Comparison of ENCODE assay signal across 8 cellular contexts in the genomic region with DNA sequence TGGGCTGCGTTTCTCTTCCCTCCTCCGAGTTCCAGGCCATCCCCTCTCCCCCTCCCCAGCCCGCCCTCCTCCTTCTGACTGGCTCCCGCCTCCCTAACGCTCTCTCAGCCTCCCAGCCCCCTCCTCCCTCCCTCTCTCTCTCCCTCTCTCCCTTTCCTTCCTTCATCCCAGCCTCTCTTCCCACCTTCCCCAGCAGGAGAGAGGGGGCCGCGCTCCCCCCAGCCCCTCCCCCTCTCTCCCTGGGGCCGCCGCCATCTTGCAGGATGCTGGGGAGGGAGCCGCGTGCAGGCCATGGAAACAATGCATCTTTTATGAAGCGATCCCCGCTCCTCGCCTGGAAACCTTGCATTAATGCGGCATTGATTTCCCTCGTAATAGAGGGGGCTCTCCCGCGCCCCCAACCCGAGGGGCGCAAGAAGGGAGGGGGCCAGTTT. TPM values are rescaled to one million over a fixed set of nuclear protein-coding genes. Genes with fewer than 3 reads are reported as not detected.
A peak's percentile ranks its signal among the peaks of the same experiment; 100 is the strongest.
DNase-seq lines count a peak whose midpoint lies in the region; ATAC-seq lines count a peak whose summit lies in the region.

No MANE protein-coding gene starts in this region.

- H3K9ac ChIP-seq in BLaER1, result peak overlapping the region; percentile 76

- peak overlapping the region; percentile 70 for H3K4me3 Mint-ChIP-seq in stimulated activated memory B cell treated with anti-CD40 and anti-IgM and Interleukin-4, amounts not matched to agents 10 μg/mL and 1 μg/mL and 100 μg/mL, for 72 hours

- peak overlapping the region; percentile 64 for H3K4me3 ChIP-seq in BLaER1
- peak overlapping the region; percentile 69 for H3K4me3 ChIP-seq in effector memory CD4-positive, alpha-beta T cell (ENCODE audit: insufficient read depth, low read depth, low read length, poor library complexity, severe bottlenecking)
- peak overlapping the region; percentile 25 for H3K4me3 ChIP-seq in mononuclear cell (ENCODE audit: low read length)

- peak overlapping the region; percentile 87 for H3K27ac ChIP-seq in BLaER1
- peak overlapping the region; percentile 18 for H3K27ac ChIP-seq in effector memory CD4-positive, alpha-beta T cell (ENCODE audit: insufficient read depth, low read length, poor library complexity, severe bottlenecking)

- no peaks in the 10 kb centered on the region for H4K20me1 ChIP-seq in BLaER1

- H3K27me3 ChIP-seq in BLaER1, result no peaks in the 10 kb centered on the region
- H3K27me3 ChIP-seq in effector memory CD4-positive, alpha-beta T cell (replicated peaks; ENCODE audit: control insufficient read depth, insufficient read depth, low read length, poor library complexity, severe bottlenecking), result no peaks in the 10 kb centered on the region
- no peaks in the 10 kb centered on the region for H3K27me3 ChIP-seq in mononuclear cell (ENCODE audit: insufficient read depth, low read length)

- peak overlapping the region; percentile 91 for H3K4me2 ChIP-seq in BLaER1

- H3K9me3 ChIP-seq in BLaER1, result no peaks in the 10 kb centered on the region
- H3K9me3 ChIP-seq in effector memory CD4-positive, alpha-beta T cell (ENCODE audit: control insufficient read depth, low read length), result no peaks in the 10 kb centered on the region
- H3K9me3 ChIP-seq in mononuclear cell (ENCODE audit: low read depth, low read length), result no peaks in the 10 kb centered on the region

- DNase-seq in NCI-H1092 (lab: John Stamatoyannopoulos, UW) (peak; percentile 82), OCI-M2 (lab: John Stamatoyannopoulos, UW; ENCODE audit: unreplicated experiment) (no peak), SW 1271 (lab: John Stamatoyannopoulos, UW) (no peak)
- peak; percentile 38 to 41 for DNase-seq in activated CD4-positive, alpha-beta T cell treated with anti-CD3 and anti-CD28 coated beads for 4 hours
- DNase-seq in effector memory CD4-positive, alpha-beta T cell, result no peak

- H3K36me3 ChIP-seq in BLaER1, result no peaks in the 10 kb centered on the region
- H3K36me3 ChIP-seq in effector memory CD4-positive, alpha-beta T cell (ENCODE audit: control insufficient read depth, insufficient read depth, low read length), result no peaks in the 10 kb centered on the region

- H3K9me3 Mint-ChIP-seq in stimulated activated memory B cell treated with anti-CD40 and anti-IgM and Interleukin-4, amounts not matched to agents 10 μg/mL and 1 μg/mL and 100 μg/mL, for 72 hours, result no peaks in the 10 kb centered on the region

- H3K36me3 Mint-ChIP-seq in stimulated activated memory B cell treated with anti-CD40 and anti-IgM and Interleukin-4, amounts not matched to agents 10 μg/mL and 1 μg/mL and 100 μg/mL, for 72 hours, result no peaks in the 10 kb centered on the region

- ATAC-seq in stimulated activated memory B cell treated with anti-CD40 and anti-IgM and Interleukin-4, amounts not matched to agents 10 μg/mL and 1 μg/mL and 100 μg/mL, for 72 hours, result peak; percentile 51

- H3K4me1 ChIP-seq in BLaER1 (peaks cover 42% of the 10 kb centered on the region), mononuclear cell (ENCODE audit: insufficient read depth, low read length) (peaks cover 12% of the 10 kb centered on the region)
- H3K4me1 ChIP-seq in effector memory CD4-positive, alpha-beta T cell (ENCODE audit: control insufficient read depth, insufficient read depth, low read length, poor library complexity, severe bottlenecking), result peaks cover 6% of the 10 kb centered on the region

- H3K27me3 Mint-ChIP-seq in stimulated activated memory B cell treated with anti-CD40 and anti-IgM and Interleukin-4, amounts not matched to agents 10 μg/mL and 1 μg/mL and 100 μg/mL, for 72 hours, result no peaks in the 10 kb centered on the region

- H3K27ac Mint-ChIP-seq in stimulated activated memory B cell treated with anti-CD40 and anti-IgM and Interleukin-4, amounts not matched to agents 10 μg/mL and 1 μg/mL and 100 μg/mL, for 72 hours, result peak overlapping the region; percentile 78

- peaks cover 14% of the 10 kb centered on the region for H3K4me1 Mint-ChIP-seq in stimulated activated memory B cell treated with anti-CD40 and anti-IgM and Interleukin-4, amounts not matched to agents 10 μg/mL and 1 μg/mL and 100 μg/mL, for 72 hours

RNA-seq across cellular contexts. Expression of a gene that starts 42.6 kb away (rescaled TPM):
- 4.0 TPM for total RNA-seq in mononuclear cell

Comparison
In these comparisons a context has a peak if more than half of its experiments do, and no peak if none do; other contexts are left out.
1. DNase-seq: peak in NCI-H1092 (single experiment) and activated CD4-positive, alpha-beta T cell treated with anti-CD3 and anti-CD28 coated beads for 4 hours (2 of 2); none in effector memory CD4-positive, alpha-beta T cell (0 of 3), OCI-M2 (single experiment) and SW 1271 (0 of 2).
2. Peak in every context shown above with its lines, with median percentiles within 50 percentile points of each other: H3K4me3 ChIP-seq.